ENCODE assay signal across 30 cellular contexts in the genomic region with DNA sequence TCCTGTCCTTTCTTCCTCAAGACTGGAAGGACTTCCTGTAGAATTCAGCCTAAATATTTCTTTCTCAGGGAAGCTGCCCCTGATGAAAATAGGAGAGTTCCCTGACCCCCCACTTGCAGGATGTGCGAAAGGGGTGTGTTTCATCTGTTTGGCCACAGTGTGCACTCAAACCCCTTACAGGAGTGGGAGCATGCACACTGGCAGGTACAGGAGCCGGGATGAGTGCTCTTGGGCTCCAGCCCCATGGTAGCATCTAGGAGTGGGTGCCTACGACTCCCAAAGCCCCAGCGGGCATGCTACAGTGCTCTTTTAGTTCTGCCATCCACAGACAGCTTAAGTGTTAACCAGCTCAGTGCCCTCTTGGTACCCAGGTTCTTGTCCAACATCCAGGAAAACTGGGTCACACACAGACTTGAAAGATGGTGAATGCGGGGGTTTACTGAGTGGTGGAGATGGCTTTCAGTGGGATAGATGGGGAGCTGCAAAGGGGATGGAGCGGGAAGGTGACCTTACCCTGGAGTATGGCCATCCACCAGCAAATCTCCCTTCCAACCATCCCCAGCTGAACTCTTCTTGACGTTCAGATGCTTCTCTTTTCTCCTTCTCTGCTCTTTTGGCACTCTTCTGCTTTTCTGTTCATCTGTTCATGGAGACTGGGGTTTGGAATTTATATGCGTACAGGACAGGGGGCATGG.
"Had no signal": no experiment of that assay in that cellular context is flagged by ENCODE, and none has a peak within 500 bp of the region (broad histone marks: within the 10 kb centered on the region; RNA-seq: fewer than 3 reads in every experiment).

No MANE protein-coding gene starts in this region.

- DNase-seq: naive B cell; naive thymus-derived CD8-positive, alpha-beta T cell; nephron progenitor cell; nucleus accumbens; ovary; posterior cingulate gyrus; psoas muscle; right cardiac atrium; right lobe of liver; sigmoid colon; small intestine; stimulated activated CD4-positive, alpha-beta T cell treated with anti-CD3 and anti-CD28 coated beads, Interleukin-15, amount 100 ng/mL, for 24 hours; stimulated activated CD4-positive, alpha-beta T cell treated with anti-CD3 and anti-CD28 coated beads, Interleukin-2, amount 100 ng/mL, for 24 hours; stimulated activated CD4-positive, alpha-beta T cell treated with anti-CD3 and anti-CD28 coated beads, Interleukin-2, amount 100 ng/mL, for 48 hours; stimulated activated CD4-positive, alpha-beta T cell treated with anti-CD3 and anti-CD28 coated beads, Interleukin-4, amount 100 ng/mL, for 24 hours; stimulated activated naive B cell treated with anti-CD40 and anti-IgM and Interleukin-4, amounts not matched to agents 10 μg/mL and 1 μg/mL and 100 μg/mL, for 72 hours; stimulated activated naive CD4-positive, alpha-beta T cell treated with Interleukin-2 at 50 U/mL for 16 hours; stomach; thyroid gland; trophoblast cell; upper lobe of left lung; uterus had no signal

- H3K27me3 ChIP-seq: neutrophil, ovary, right lobe of liver, sigmoid colon, stomach, thyroid gland, tibial nerve, upper lobe of left lung had no signal

- H3K27ac Mint-ChIP-seq: naive B cell; naive thymus-derived CD8-positive, alpha-beta T cell; natural killer cell treated with Interleukin-12 subunit alpha and Interleukin-12 subunit beta and Interleukin-15 and Interleukin-18, amount 100 ng/mL, for 72 hours; nephron progenitor cell; progenitor cell of endocrine pancreas; stimulated activated effector memory CD8-positive, alpha-beta T cell treated with anti-CD3 and anti-CD28 coated beads, Interleukin-12 subunit alpha, Interleukin-12 subunit beta, amount 100 ng/mL, for 72 hours; stimulated activated naive B cell treated with anti-CD40 and anti-IgM and Interleukin-4, amounts not matched to agents 10 μg/mL and 1 μg/mL and 100 μg/mL, for 72 hours had no signal

- H3K4me3 ChIP-seq: ovary, psoas muscle, right lobe of liver, sigmoid colon, stomach, thoracic aorta, thyroid gland, tibial nerve, upper lobe of left lung, uterus had no signal

- H3K36me3 ChIP-seq: neutrophil, ovary, right lobe of liver, sigmoid colon, stomach, thoracic aorta, thyroid gland, tibial nerve, upper lobe of left lung, uterus had no signal

- H3K9me3 ChIP-seq: neutrophil, ovary, psoas muscle, right lobe of liver, sigmoid colon, stomach, thoracic aorta, thyroid gland, tibial nerve, upper lobe of left lung, uterus had no signal

- H3K36me3 Mint-ChIP-seq: naive B cell; naive thymus-derived CD8-positive, alpha-beta T cell; natural killer cell treated with Interleukin-12 subunit alpha and Interleukin-12 subunit beta and Interleukin-15 and Interleukin-18, amount 100 ng/mL, for 72 hours; stimulated activated effector memory CD8-positive, alpha-beta T cell treated with anti-CD3 and anti-CD28 coated beads, Interleukin-12 subunit alpha, Interleukin-12 subunit beta, amount 100 ng/mL, for 72 hours; stimulated activated naive B cell treated with anti-CD40 and anti-IgM and Interleukin-4, amounts not matched to agents 10 μg/mL and 1 μg/mL and 100 μg/mL, for 72 hours had no signal

- H3K4me1 Mint-ChIP-seq: naive B cell; naive thymus-derived CD8-positive, alpha-beta T cell; neural crest cell; stimulated activated effector memory CD8-positive, alpha-beta T cell treated with anti-CD3 and anti-CD28 coated beads, Interleukin-12 subunit alpha, Interleukin-12 subunit beta, amount 100 ng/mL, for 72 hours; stimulated activated naive B cell treated with anti-CD40 and anti-IgM and Interleukin-4, amounts not matched to agents 10 μg/mL and 1 μg/mL and 100 μg/mL, for 72 hours had no signal

- H3K27ac ChIP-seq: neutrophil, ovary, parathyroid adenoma, psoas muscle, right lobe of liver, sigmoid colon, stomach, thoracic aorta, thyroid gland, tibial nerve, upper lobe of left lung, uterus had no signal

- H3K4me1 ChIP-seq: parathyroid adenoma, psoas muscle, right lobe of liver, sigmoid colon, thyroid gland, tibial nerve, upper lobe of left lung, uterus had no signal

- H3K9me3 Mint-ChIP-seq: naive B cell; naive thymus-derived CD8-positive, alpha-beta T cell; natural killer cell treated with Interleukin-12 subunit alpha and Interleukin-12 subunit beta and Interleukin-15 and Interleukin-18, amount 100 ng/mL, for 72 hours; nephron progenitor cell; neural crest cell; stimulated activated effector memory CD8-positive, alpha-beta T cell treated with anti-CD3 and anti-CD28 coated beads, Interleukin-12 subunit alpha, Interleukin-12 subunit beta, amount 100 ng/mL, for 72 hours; stimulated activated naive B cell treated with anti-CD40 and anti-IgM and Interleukin-4, amounts not matched to agents 10 μg/mL and 1 μg/mL and 100 μg/mL, for 72 hours had no signal

- H3K4me3 Mint-ChIP-seq: naive B cell; naive thymus-derived CD8-positive, alpha-beta T cell; natural killer cell treated with Interleukin-12 subunit alpha and Interleukin-12 subunit beta and Interleukin-15 and Interleukin-18, amount 100 ng/mL, for 72 hours; nephron progenitor cell; neural crest cell; stimulated activated effector memory CD8-positive, alpha-beta T cell treated with anti-CD3 and anti-CD28 coated beads, Interleukin-12 subunit alpha, Interleukin-12 subunit beta, amount 100 ng/mL, for 72 hours; stimulated activated naive B cell treated with anti-CD40 and anti-IgM and Interleukin-4, amounts not matched to agents 10 μg/mL and 1 μg/mL and 100 μg/mL, for 72 hours had no signal
